In the genomic region with DNA sequence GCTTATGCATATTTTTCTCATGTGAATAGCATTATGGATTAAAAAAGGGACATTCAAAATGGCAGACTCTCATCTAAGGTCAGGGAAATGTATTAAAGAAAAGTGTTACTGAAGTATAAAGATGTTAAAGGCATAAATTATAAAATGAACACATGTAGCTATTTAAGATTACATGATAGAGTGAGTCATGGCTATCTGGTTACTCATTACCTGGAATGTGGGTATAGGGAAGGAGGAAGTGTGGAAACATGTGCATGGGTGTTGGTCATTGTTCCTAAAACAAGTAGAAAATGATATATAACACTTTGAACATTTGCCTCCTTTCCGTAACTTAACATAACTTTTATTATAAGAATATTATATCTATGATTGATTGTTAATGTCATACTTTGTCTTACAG, we compare ENCODE assay signal across 1 cellular context.
TF ChIP-seq lines count a peak whose summit lies in the region.

No MANE protein-coding gene starts in this region.

TF ChIP-seq in GM23338, 12 proteins besides CTCF, POLR2A, EP300 and RAD21 (continued from another document):
- TF ChIP-seq, protein P1, sequence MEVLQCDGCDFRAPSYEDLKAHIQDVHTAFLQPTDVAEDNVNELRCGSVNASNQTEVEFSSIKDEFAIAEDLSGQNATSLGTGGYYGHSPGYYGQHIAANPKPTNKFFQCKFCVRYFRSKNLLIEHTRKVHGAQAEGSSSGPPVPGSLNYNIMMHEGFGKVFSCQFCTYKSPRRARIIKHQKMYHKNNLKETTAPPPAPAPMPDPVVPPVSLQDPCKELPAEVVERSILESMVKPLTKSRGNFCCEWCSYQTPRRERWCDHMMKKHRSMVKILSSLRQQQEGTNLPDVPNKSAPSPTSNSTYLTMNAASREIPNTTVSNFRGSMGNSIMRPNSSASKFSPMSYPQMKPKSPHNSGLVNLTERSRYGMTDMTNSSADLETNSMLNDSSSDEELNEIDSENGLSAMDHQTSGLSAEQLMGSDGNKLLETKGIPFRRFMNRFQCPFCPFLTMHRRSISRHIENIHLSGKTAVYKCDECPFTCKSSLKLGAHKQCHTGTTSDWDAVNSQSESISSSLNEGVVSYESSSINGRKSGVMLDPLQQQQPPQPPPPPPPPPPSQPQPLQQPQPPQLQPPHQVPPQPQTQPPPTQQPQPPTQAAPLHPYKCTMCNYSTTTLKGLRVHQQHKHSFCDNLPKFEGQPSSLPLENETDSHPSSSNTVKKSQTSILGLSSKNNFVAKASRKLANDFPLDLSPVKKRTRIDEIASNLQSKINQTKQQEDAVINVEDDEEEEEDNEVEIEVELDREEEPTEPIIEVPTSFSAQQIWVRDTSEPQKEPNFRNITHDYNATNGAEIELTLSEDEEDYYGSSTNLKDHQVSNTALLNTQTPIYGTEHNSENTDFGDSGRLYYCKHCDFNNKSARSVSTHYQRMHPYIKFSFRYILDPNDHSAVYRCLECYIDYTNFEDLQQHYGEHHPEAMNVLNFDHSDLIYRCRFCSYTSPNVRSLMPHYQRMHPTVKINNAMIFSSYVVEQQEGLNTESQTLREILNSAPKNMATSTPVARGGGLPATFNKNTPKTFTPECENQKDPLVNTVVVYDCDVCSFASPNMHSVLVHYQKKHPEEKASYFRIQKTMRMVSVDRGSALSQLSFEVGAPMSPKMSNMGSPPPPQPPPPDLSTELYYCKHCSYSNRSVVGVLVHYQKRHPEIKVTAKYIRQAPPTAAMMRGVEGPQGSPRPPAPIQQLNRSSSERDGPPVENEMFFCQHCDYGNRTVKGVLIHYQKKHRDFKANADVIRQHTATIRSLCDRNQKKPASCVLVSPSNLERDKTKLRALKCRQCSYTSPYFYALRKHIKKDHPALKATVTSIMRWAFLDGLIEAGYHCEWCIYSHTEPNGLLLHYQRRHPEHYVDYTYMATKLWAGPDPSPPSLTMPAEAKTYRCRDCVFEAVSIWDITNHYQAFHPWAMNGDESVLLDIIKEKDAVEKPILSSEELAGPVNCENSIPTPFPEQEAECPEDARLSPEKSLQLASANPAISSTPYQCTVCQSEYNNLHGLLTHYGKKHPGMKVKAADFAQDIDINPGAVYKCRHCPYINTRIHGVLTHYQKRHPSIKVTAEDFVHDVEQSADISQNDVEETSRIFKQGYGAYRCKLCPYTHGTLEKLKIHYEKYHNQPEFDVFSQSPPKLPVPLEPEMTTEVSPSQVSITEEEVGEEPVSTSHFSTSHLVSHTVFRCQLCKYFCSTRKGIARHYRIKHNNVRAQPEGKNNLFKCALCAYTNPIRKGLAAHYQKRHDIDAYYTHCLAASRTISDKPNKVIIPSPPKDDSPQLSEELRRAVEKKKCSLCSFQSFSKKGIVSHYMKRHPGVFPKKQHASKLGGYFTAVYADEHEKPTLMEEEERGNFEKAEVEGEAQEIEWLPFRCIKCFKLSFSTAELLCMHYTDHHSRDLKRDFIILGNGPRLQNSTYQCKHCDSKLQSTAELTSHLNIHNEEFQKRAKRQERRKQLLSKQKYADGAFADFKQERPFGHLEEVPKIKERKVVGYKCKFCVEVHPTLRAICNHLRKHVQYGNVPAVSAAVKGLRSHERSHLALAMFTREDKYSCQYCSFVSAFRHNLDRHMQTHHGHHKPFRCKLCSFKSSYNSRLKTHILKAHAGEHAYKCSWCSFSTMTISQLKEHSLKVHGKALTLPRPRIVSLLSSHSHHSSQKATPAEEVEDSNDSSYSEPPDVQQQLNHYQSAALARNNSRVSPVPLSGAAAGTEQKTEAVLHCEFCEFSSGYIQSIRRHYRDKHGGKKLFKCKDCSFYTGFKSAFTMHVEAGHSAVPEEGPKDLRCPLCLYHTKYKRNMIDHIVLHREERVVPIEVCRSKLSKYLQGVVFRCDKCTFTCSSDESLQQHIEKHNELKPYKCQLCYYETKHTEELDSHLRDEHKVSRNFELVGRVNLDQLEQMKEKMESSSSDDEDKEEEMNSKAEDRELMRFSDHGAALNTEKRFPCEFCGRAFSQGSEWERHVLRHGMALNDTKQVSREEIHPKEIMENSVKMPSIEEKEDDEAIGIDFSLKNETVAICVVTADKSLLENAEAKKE (CRISPR knock-in tag; IDR thresholded peaks at IDR 0.05) = no peak
- TF ChIP-seq, protein P2, sequence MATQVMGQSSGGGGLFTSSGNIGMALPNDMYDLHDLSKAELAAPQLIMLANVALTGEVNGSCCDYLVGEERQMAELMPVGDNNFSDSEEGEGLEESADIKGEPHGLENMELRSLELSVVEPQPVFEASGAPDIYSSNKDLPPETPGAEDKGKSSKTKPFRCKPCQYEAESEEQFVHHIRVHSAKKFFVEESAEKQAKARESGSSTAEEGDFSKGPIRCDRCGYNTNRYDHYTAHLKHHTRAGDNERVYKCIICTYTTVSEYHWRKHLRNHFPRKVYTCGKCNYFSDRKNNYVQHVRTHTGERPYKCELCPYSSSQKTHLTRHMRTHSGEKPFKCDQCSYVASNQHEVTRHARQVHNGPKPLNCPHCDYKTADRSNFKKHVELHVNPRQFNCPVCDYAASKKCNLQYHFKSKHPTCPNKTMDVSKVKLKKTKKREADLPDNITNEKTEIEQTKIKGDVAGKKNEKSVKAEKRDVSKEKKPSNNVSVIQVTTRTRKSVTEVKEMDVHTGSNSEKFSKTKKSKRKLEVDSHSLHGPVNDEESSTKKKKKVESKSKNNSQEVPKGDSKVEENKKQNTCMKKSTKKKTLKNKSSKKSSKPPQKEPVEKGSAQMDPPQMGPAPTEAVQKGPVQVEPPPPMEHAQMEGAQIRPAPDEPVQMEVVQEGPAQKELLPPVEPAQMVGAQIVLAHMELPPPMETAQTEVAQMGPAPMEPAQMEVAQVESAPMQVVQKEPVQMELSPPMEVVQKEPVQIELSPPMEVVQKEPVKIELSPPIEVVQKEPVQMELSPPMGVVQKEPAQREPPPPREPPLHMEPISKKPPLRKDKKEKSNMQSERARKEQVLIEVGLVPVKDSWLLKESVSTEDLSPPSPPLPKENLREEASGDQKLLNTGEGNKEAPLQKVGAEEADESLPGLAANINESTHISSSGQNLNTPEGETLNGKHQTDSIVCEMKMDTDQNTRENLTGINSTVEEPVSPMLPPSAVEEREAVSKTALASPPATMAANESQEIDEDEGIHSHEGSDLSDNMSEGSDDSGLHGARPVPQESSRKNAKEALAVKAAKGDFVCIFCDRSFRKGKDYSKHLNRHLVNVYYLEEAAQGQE (IDR thresholded peaks at IDR 0.05; ENCODE audit: unreplicated experiment) = no peak
- TF ChIP-seq ZNF114 (CRISPR knock-in tag; IDR thresholded peaks at IDR 0.05) (no peak), ZNF331 (CRISPR knock-in tag; IDR thresholded peaks at IDR 0.05; ENCODE audit: low read depth) (no peak)
TF ChIP-seq in GM23338: peak in this region for 0.
